13 cellular contexts compared by ENCODE assay signal in genomic region chr1:230299148-230300006, GRCh38.
DNase-seq lines count a peak whose midpoint lies in the region; ATAC-seq and TF ChIP-seq lines count a peak whose summit lies in the region.
"Had no signal": no experiment of that assay in that cellular context is flagged by ENCODE, and none has a peak within 500 bp of the region (broad histone marks: within the 10 kb centered on the region; RNA-seq: fewer than 3 reads in every experiment).

No MANE protein-coding gene starts in this region.

- no peak overlapping the region for H2AK5ac ChIP-seq in neuronal stem cell (ENCODE audit: low read depth, low read length)

- POLR2A ChIA-PET in Caco-2 (lab: Charles Lee), result no interaction called here
- POLR2A ChIA-PET in activated CD4-positive, alpha-beta memory T cell treated with anti-CD3 and anti-CD28 coated beads for 36 hours (lab: Charles Lee), result no interaction called here

- intact Hi-C loops in Caco-2 (cut with micrococcal nuclease; ENCODE audit: unreplicated experiment), result no loop called here
- intact Hi-C loops in body of pancreas (cut with DNase I), result loop anchor here (10.0 kb wide), 1 partner anchor 515 kb away; no protein-coding TSS in a partner anchor
- intact Hi-C loops in activated CD4-positive, alpha-beta memory T cell treated with anti-CD3 and anti-CD28 coated beads for 36 hours (cut with micrococcal nuclease), result no loop called here

- H2BK5ac ChIP-seq in neuronal stem cell (ENCODE audit: low read length), result no peak overlapping the region

- H3K4me3 Mint-ChIP-seq in Caco-2 (ENCODE audit: unreplicated experiment), result peak overlapping the region; percentile 34
- H3K4me3 Mint-ChIP-seq in activated CD4-positive, alpha-beta memory T cell treated with anti-CD3 and anti-CD28 coated beads for 36 hours, result no peak overlapping the region

- WGBS in body of pancreas, 2 donors, result 27 to 29% methylated on average over 16 of the region's 16 CpGs
- no CpG with 5 or more reads among the region's 16 CpGs for WGBS in neuronal stem cell (ENCODE audit: extremely low coverage in 2 of 2, insufficient read length in 2 of 2, insufficient replicate concordance in 1 of 2), 2 donors

- peak; percentile 45 for ATAC-seq in body of pancreas
- ATAC-seq in GM21576 (IDR thresholded peaks at IDR 0.05; ENCODE audit: unreplicated experiment), result no peak
- ATAC-seq: stimulated activated naive CD8-positive, alpha-beta T cell treated with anti-CD3 and anti-CD28 coated beads, Interleukin-15, Interleukin-2, amounts not matched to agents 100 U/mL and 50 U/mL, for 24 hours had no signal

- no peak overlapping the region for H4K8ac ChIP-seq in neuronal stem cell (ENCODE audit: low read depth, low read length)

- peak overlapping the region; percentile 47 for H3K9ac ChIP-seq in Loucy (ENCODE audit: low read depth, low read length, poor library complexity, severe bottlenecking)
- no peak overlapping the region for H3K9ac ChIP-seq in neuronal stem cell (ENCODE audit: low read depth, low read length, poor library complexity)

- no peaks in the 10 kb centered on the region for H3F3A ChIP-seq in Loucy (ENCODE audit: low read depth)

- CTCF ChIA-PET in Caco-2 (lab: Charles Lee), result no interaction called here
- CTCF ChIA-PET in activated CD4-positive, alpha-beta memory T cell treated with anti-CD3 and anti-CD28 coated beads for 36 hours (lab: Charles Lee), result no interaction called here

- TF ChIP-seq POLR2A in body of pancreas (IDR thresholded peaks at IDR 0.05), result peak in 2 of 3 donors; percentile 34 to 48

- H3K27ac Mint-ChIP-seq in Caco-2 (ENCODE audit: unreplicated experiment), result peak overlapping the region; percentile 60
- H3K27ac Mint-ChIP-seq in activated CD4-positive, alpha-beta memory T cell treated with anti-CD3 and anti-CD28 coated beads for 36 hours, result no peak overlapping the region

- H3K4me2 ChIP-seq in Loucy (ENCODE audit: low read depth, low read length, poor library complexity, severe bottlenecking), result no peak overlapping the region
- H3K4me2 ChIP-seq in neuronal stem cell (ENCODE audit: insufficient read depth, low read length, poor library complexity, severe bottlenecking), result no peak overlapping the region

- H4K20me1 ChIP-seq in Loucy (ENCODE audit: insufficient read depth, low read length, poor library complexity, severe bottlenecking), result no peaks in the 10 kb centered on the region

- H3K4me3 ChIP-seq in Caco-2 (ENCODE audit: low read depth, low read length) (no peak overlapping the region), Loucy (ENCODE audit: low read length, poor library complexity, severe bottlenecking) (no peak overlapping the region), body of pancreas (no peak overlapping the region), neuronal stem cell (ENCODE audit: low read length in 2 of 2) (no peak overlapping the region)
- H3K4me3 ChIP-seq: skin epidermis had no signal

- H3K4me1 Mint-ChIP-seq in Caco-2 (ENCODE audit: low read depth, unreplicated experiment), result peaks cover 12% of the 10 kb centered on the region
- peaks cover 13% of the 10 kb centered on the region for H3K4me1 Mint-ChIP-seq in activated CD4-positive, alpha-beta memory T cell treated with anti-CD3 and anti-CD28 coated beads for 36 hours (ENCODE audit: low read depth)

- no peak overlapping the region for H3K14ac ChIP-seq in neuronal stem cell (ENCODE audit: low read length)

- H3K23ac ChIP-seq in neuronal stem cell (ENCODE audit: low read depth, low read length, poor library complexity), result no peak overlapping the region

- H2AFZ ChIP-seq in Loucy (ENCODE audit: low read length) (no peak overlapping the region), neuronal stem cell (ENCODE audit: low read length) (peak overlapping the region; percentile 95)

- H3K36me3 Mint-ChIP-seq in Caco-2 (ENCODE audit: insufficient read depth, unreplicated experiment), result no peaks in the 10 kb centered on the region
- no peaks in the 10 kb centered on the region for H3K36me3 Mint-ChIP-seq in activated CD4-positive, alpha-beta memory T cell treated with anti-CD3 and anti-CD28 coated beads for 36 hours

- H2BK120ac ChIP-seq in neuronal stem cell (ENCODE audit: low read depth, low read length), result no peak overlapping the region

- H4K91ac ChIP-seq in neuronal stem cell (ENCODE audit: low read depth, low read length, poor library complexity), result no peak overlapping the region

- peak overlapping the region; percentile 36 for H2BK12ac ChIP-seq in neuronal stem cell (ENCODE audit: low read length)

- H3K18ac ChIP-seq in neuronal stem cell (ENCODE audit: low read length), result no peak overlapping the region

- no peak overlapping the region for H3K4ac ChIP-seq in neuronal stem cell (ENCODE audit: low read length)

- no peaks in the 10 kb centered on the region for H3K9me3 ChIP-seq in Caco-2
- H3K9me3 ChIP-seq in Loucy (ENCODE audit: insufficient read depth, low read depth, low read length), result no peaks in the 10 kb centered on the region
- no peaks in the 10 kb centered on the region for H3K9me3 ChIP-seq in body of pancreas
- no peaks in the 10 kb centered on the region for H3K9me3 ChIP-seq in neuronal stem cell (replicated peaks in 1 of 2; ENCODE audit: control insufficient read depth in 2 of 2, insufficient read depth in 1 of 2, low read depth in 1 of 2, low read length in 2 of 2)
- H3K9me3 ChIP-seq: BE2C had no signal

- H3K36me3 ChIP-seq in Caco-2 (ENCODE audit: control insufficient read depth, insufficient read depth, low read length) (no peaks in the 10 kb centered on the region), Loucy (ENCODE audit: insufficient read depth, low read length) (no peaks in the 10 kb centered on the region), body of pancreas (replicated peaks in 1 of 2; ENCODE audit: insufficient read depth in 1 of 2, low read depth in 2 of 2) (no peaks in the 10 kb centered on the region), neuronal stem cell (replicated peaks in 1 of 2; ENCODE audit: control insufficient read depth in 2 of 2, insufficient read depth in 2 of 2, low read length in 2 of 2) (no peaks in the 10 kb centered on the region)
- H3K36me3 ChIP-seq: BE2C had no signal

- H3K27me3 ChIP-seq in Caco-2 (replicated peaks; ENCODE audit: control insufficient read depth, insufficient read depth, low read length) (no peaks in the 10 kb centered on the region), Loucy (ENCODE audit: insufficient read depth, low read length, poor library complexity, severe bottlenecking) (no peaks in the 10 kb centered on the region), body of pancreas (no peaks in the 10 kb centered on the region), neuronal stem cell (ENCODE audit: control insufficient read depth in 3 of 3, insufficient read depth in 3 of 3, low read depth in 1 of 3, low read length in 3 of 3) (no peaks in the 10 kb centered on the region)
- H3K27me3 ChIP-seq: BE2C had no signal

- no peaks in the 10 kb centered on the region for H3K27me3 Mint-ChIP-seq in Caco-2 (ENCODE audit: insufficient read depth, unreplicated experiment)
- peaks cover 2% of the 10 kb centered on the region for H3K27me3 Mint-ChIP-seq in activated CD4-positive, alpha-beta memory T cell treated with anti-CD3 and anti-CD28 coated beads for 36 hours

- H3K27ac ChIP-seq in body of pancreas, result peak overlapping the region; percentile 71 to 89 (median 80)
- H3K27ac ChIP-seq in neuronal stem cell (replicated peaks; ENCODE audit: low read length), result no peak overlapping the region

- H3K79me2 ChIP-seq in Loucy (ENCODE audit: insufficient read depth, low read length), result no peaks in the 10 kb centered on the region

- BruUV-seq in Caco-2 (replicated peaks; lab: Mats Ljungman, UMichigan), result no TSS peak

- H3K79me1 ChIP-seq in neuronal stem cell (ENCODE audit: low read depth, low read length), result no peaks in the 10 kb centered on the region

- H3K9me2 ChIP-seq in Loucy (replicated peaks; ENCODE audit: low read depth, low read length), result no peaks in the 10 kb centered on the region

- peak; percentile 47 to 48 for DNase-seq in Caco-2
- DNase-seq in body of pancreas, result peak in 3 of 4 donors; percentile 41 to 62 (median 41)
- DNase-seq in neuronal stem cell (ENCODE audit: low spot score), result no peak
- DNase-seq in T-helper 9 cell, result no peak
- DNase-seq in activated CD4-positive, alpha-beta memory T cell treated with anti-CD3 and anti-CD28 coated beads for 36 hours, result no peak
- DNase-seq: activated CD4-positive, alpha-beta T cell treated with anti-CD3 and anti-CD28 coated beads for 1 hour; BE2C; NCI-H526 treated with DMSO at 0.1 percent for 48 hours; stimulated activated naive CD8-positive, alpha-beta T cell treated with anti-CD3 and anti-CD28 coated beads, Interleukin-15, Interleukin-2, amounts not matched to agents 100 U/mL and 50 U/mL, for 24 hours; T-helper 1 cell had no signal

- TF ChIP-seq CTCF in Caco-2 (IDR thresholded peaks at IDR 0.05; ENCODE audit: insufficient read depth in 1 of 2, low read depth in 1 of 2, low read length in 1 of 2, severe bottlenecking in 1 of 2, unreplicated experiment in 1 of 2) (no peak), Loucy (conservative IDR thresholded peaks at IDR 0.05; ENCODE audit: low read length) (no peak), body of pancreas (IDR thresholded peaks at IDR 0.05) (no peak)

- no peaks in the 10 kb centered on the region for H3K9me3 Mint-ChIP-seq in Caco-2 (ENCODE audit: unreplicated experiment)
- H3K9me3 Mint-ChIP-seq in activated CD4-positive, alpha-beta memory T cell treated with anti-CD3 and anti-CD28 coated beads for 36 hours, result no peaks in the 10 kb centered on the region

- no peak overlapping the region for H2BK15ac ChIP-seq in neuronal stem cell (ENCODE audit: low read length)

- H3K4me1 ChIP-seq in Caco-2, result peaks cover 10% of the 10 kb centered on the region
- peaks cover 56% of the 10 kb centered on the region for H3K4me1 ChIP-seq in Loucy (ENCODE audit: insufficient read depth, low read length, poor library complexity, severe bottlenecking)
- H3K4me1 ChIP-seq in body of pancreas, result peaks cover 47% of the 10 kb centered on the region
- H3K4me1 ChIP-seq in neuronal stem cell (ENCODE audit: control insufficient read depth in 2 of 2, insufficient read depth in 1 of 2, low read depth in 1 of 2, low read length in 2 of 2), result peaks cover 2 to 5% of the 10 kb centered on the region in 2 donors
- H3K4me1 ChIP-seq: BE2C had no signal

Comparison
In these comparisons a context has a peak if more than half of its experiments do, and no peak if none do; other contexts are left out.
1. DNase-seq: peak in Caco-2 (2 of 2) and body of pancreas (3 of 4); none in neuronal stem cell (single experiment), T-helper 9 cell (single experiment) and activated CD4-positive, alpha-beta memory T cell treated with anti-CD3 and anti-CD28 coated beads for 36 hours (single experiment).